ENCODE assay signal across 1 cellular context in genomic region chr1:230156068-230156467, GRCh38.
TF ChIP-seq lines count a peak whose summit lies in the region.

No MANE protein-coding gene starts in this region.

TF ChIP-seq in K562, 482 proteins besides CTCF, POLR2A, EP300 and RAD21 (continued from another document and continues in another):
- no peak for TF ChIP-seq ETS1 (conservative IDR thresholded peaks at IDR 0.05; ENCODE audit: control insufficient read depth, low read depth, low read length)
- no peak for TF ChIP-seq CBFB (CRISPR knock-in tag; IDR thresholded peaks at IDR 0.05)
- no peak for TF ChIP-seq ELK1 (CRISPR knock-in tag; IDR thresholded peaks at IDR 0.05)
- TF ChIP-seq ZNF696 (CRISPR knock-in tag; conservative IDR thresholded peaks at IDR 0.05), result no peak
- no peak for TF ChIP-seq HMGN3 (IDR thresholded peaks at IDR 0.05; ENCODE audit: borderline replicate concordance, extremely low read depth, insufficient read length, low read depth, low read length)
- no peak for TF ChIP-seq MCM2 (IDR thresholded peaks at IDR 0.05; ENCODE audit: low read depth)
- no peak for TF ChIP-seq TCFL5 (CRISPR knock-in tag; conservative IDR thresholded peaks at IDR 0.05)
- no peak for TF ChIP-seq ARID3B (CRISPR knock-in tag; IDR thresholded peaks at IDR 0.05; ENCODE audit: borderline replicate concordance)
- no peak for TF ChIP-seq HDAC8 (tag; IDR thresholded peaks at IDR 0.05)
- TF ChIP-seq TAF15 (IDR thresholded peaks at IDR 0.05; ENCODE audit: low read depth, low read length), result no peak
- TF ChIP-seq RFX5 (IDR thresholded peaks at IDR 0.05; ENCODE audit: low read depth, low read length), result no peak
- TF ChIP-seq MTA3 (IDR thresholded peaks at IDR 0.05; ENCODE audit: borderline replicate concordance), result no peak
- TF ChIP-seq ZNF316 (IDR thresholded peaks at IDR 0.05), result peak; percentile 92
- TF ChIP-seq DIDO1 (tag; IDR thresholded peaks at IDR 0.05; ENCODE audit: low read depth), result no peak
- TF ChIP-seq MED1 (CRISPR knock-in tag; IDR thresholded peaks at IDR 0.05; ENCODE audit: borderline replicate concordance), result no peak
- TF ChIP-seq BRD9 (IDR thresholded peaks at IDR 0.05; ENCODE audit: low read depth, partially characterized antibody), result peak; percentile 44
- peak; percentile 23; the same call in 1 of the 2 replicates for TF ChIP-seq VEZF1 (CRISPR knock-in tag; IDR thresholded peaks at IDR 0.05)
- TF ChIP-seq MAFK (IDR thresholded peaks at IDR 0.05; ENCODE audit: low read length), result peak; percentile 42; the same call in 1 of the 2 replicates
- TF ChIP-seq ZEB2 (IDR thresholded peaks at IDR 0.05), result peak; percentile 56; the same call in 1 of the 2 replicates
- TF ChIP-seq NFRKB (IDR thresholded peaks at IDR 0.05; ENCODE audit: low read depth), result peak; percentile 65; the same call in 1 of the 2 replicates
- no peak for TF ChIP-seq CREBBP (IDR thresholded peaks at IDR 0.05; ENCODE audit: low read depth, low read length)
- peak; percentile 46 to 48; a peak in 3 of 4 replicates for TF ChIP-seq FOXK2 (conservative IDR thresholded peaks at IDR 0.05 in 1 of 2, IDR thresholded peaks at IDR 0.05 in 1 of 2; ENCODE audit: low read depth in 2 of 2)
- no peak for TF ChIP-seq KDM4B (IDR thresholded peaks at IDR 0.05; ENCODE audit: borderline replicate concordance in 2 of 2, low read depth in 1 of 2)
- 0 out of 2 replicates have a peak, but pooled peaks have one; percentile 6 for TF ChIP-seq NFIC (IDR thresholded peaks at IDR 0.05)
- TF ChIP-seq MAFG (tag; conservative IDR thresholded peaks at IDR 0.05), result peak; percentile 83
- peak; percentile 57; the same call in 1 of the 2 replicates for TF ChIP-seq NKRF (IDR thresholded peaks at IDR 0.05; ENCODE audit: borderline replicate concordance)
- no peak for TF ChIP-seq SFPQ (IDR thresholded peaks at IDR 0.05; ENCODE audit: low read depth, low read length)
- peak; percentile 87; the same call in 1 of the 2 replicates for TF ChIP-seq OTX1 (CRISPR knock-in tag; IDR thresholded peaks at IDR 0.05)
- no peak for TF ChIP-seq GTF2E2 (tag; IDR thresholded peaks at IDR 0.05)
- peak; percentile 52; the same call in 1 of the 2 replicates for TF ChIP-seq SMARCA4 (IDR thresholded peaks at IDR 0.05)
- 0 out of 2 replicates have a peak, but pooled peaks have one; percentile 51 for TF ChIP-seq ZNF740 (CRISPR knock-in tag; IDR thresholded peaks at IDR 0.05)
- TF ChIP-seq ZNF740 (tag; IDR thresholded peaks at IDR 0.05), result peak in 1 of 2 experiments; percentile 83; a peak in 2 of 4 replicates
- peak; percentile 87 for TF ChIP-seq DPF2 (IDR thresholded peaks at IDR 0.05)
- no peak for TF ChIP-seq SOX6 (IDR thresholded peaks at IDR 0.05)
- 0 out of 2 replicates have a peak, but pooled peaks have one; percentile 25 for TF ChIP-seq HLTF (IDR thresholded peaks at IDR 0.05)
- TF ChIP-seq LEF1 (IDR thresholded peaks at IDR 0.05), result 0 out of 2 replicates have a peak, but pooled peaks have one; percentile 21
- no peak for TF ChIP-seq ZBTB9 (CRISPR knock-in tag; IDR thresholded peaks at IDR 0.05)
- TF ChIP-seq U2AF2 (optimal IDR thresholded peaks at IDR 0.05; ENCODE audit: low read depth, low read length), result no peak
- TF ChIP-seq ZNF699 (CRISPR knock-in tag; IDR thresholded peaks at IDR 0.05; ENCODE audit: insufficient replicate concordance), result no peak
- no peak for TF ChIP-seq ZNF586 (CRISPR knock-in tag; conservative IDR thresholded peaks at IDR 0.05)
- no peak for TF ChIP-seq PHF21A (IDR thresholded peaks at IDR 0.05; ENCODE audit: borderline replicate concordance, low read depth)
- TF ChIP-seq ZKSCAN1 (IDR thresholded peaks at IDR 0.05; ENCODE audit: low read depth, low read length), result no peak
- TF ChIP-seq STAT5A (IDR thresholded peaks at IDR 0.05; ENCODE audit: borderline replicate concordance, low read length), result no peak
- TF ChIP-seq TEAD2 (tag; IDR thresholded peaks at IDR 0.05), result no peak
- no peak for TF ChIP-seq ZNF311 (CRISPR knock-in tag; IDR thresholded peaks at IDR 0.05)
- peak; percentile 79 for TF ChIP-seq ZNF592 (IDR thresholded peaks at IDR 0.05)
- TF ChIP-seq ZNF668 (CRISPR knock-in tag; IDR thresholded peaks at IDR 0.05), result no peak
- no peak for TF ChIP-seq SRF (CRISPR knock-in tag; IDR thresholded peaks at IDR 0.05)
- no peak for TF ChIP-seq HNRNPUL1 (IDR thresholded peaks at IDR 0.05; ENCODE audit: low read length)
- TF ChIP-seq NELFE (IDR thresholded peaks at IDR 0.05; ENCODE audit: insufficient read depth, insufficient read length), result no peak
- TF ChIP-seq ARHGAP35 (IDR thresholded peaks at IDR 0.05; ENCODE audit: partially characterized antibody), result peak; percentile 30
- no peak for TF ChIP-seq CEBPG (CRISPR knock-in tag; IDR thresholded peaks at IDR 0.05)
- TF ChIP-seq CEBPG (tag; conservative IDR thresholded peaks at IDR 0.05 in 1 of 2, IDR thresholded peaks at IDR 0.05 in 1 of 2), result no peak
- TF ChIP-seq SMAD4 (CRISPR knock-in tag; conservative IDR thresholded peaks at IDR 0.05), result peak; percentile 63
